25 cellular contexts compared by ENCODE assay signal in genomic region chr10:124011464-124011863, GRCh38.
DNase-seq lines count a peak whose midpoint lies in the region; ATAC-seq and TF ChIP-seq lines count a peak whose summit lies in the region.
"Had no signal": no experiment of that assay in that cellular context is flagged by ENCODE, and none has a peak within 500 bp of the region (broad histone marks: within the 10 kb centered on the region; RNA-seq: fewer than 3 reads in every experiment).

No MANE protein-coding gene starts in this region.

- peak overlapping the region; percentile 59 for H2AK5ac ChIP-seq in neuronal stem cell (ENCODE audit: low read depth, low read length)

- H3K27me3 Mint-ChIP-seq in MCF 10A (ENCODE audit: insufficient read depth, unreplicated experiment): no peaks in the 10 kb centered on the region
- H3K27me3 Mint-ChIP-seq in type B pancreatic cell: no peaks in the 10 kb centered on the region
- H3K27me3 Mint-ChIP-seq: activated B cell treated with CpG ODN at 0.5 μM for 24 hours; activated CD4-positive, alpha-beta T cell treated with anti-CD3 and anti-CD28 coated beads, Interleukin-2, amount 10 ng/mL, durations not matched to agents 7 days and 5 days; CD4-positive, alpha-beta memory T cell; stimulated activated naive B cell treated with anti-CD40 and anti-IgM and Interleukin-4, amounts not matched to agents 10 μg/mL and 1 μg/mL and 100 μg/mL, for 72 hours had no signal

- POLR2A ChIA-PET in MCF 10A (lab: Yijun Ruan, JAX): no interaction called here

- no peak overlapping the region for H2BK12ac ChIP-seq in neuronal stem cell (ENCODE audit: low read length)

- H2BK15ac ChIP-seq in neuronal stem cell (ENCODE audit: low read length): peak overlapping the region; percentile 54

- intact Hi-C loops in MCF 10A (cut with micrococcal nuclease) (no loop called here), breast epithelium (cut with DNase I; ENCODE audit: low total_unique reads) (no loop called here)

- H3K4me1 Mint-ChIP-seq in MCF 10A (ENCODE audit: insufficient read depth, unreplicated experiment) (no peaks in the 10 kb centered on the region), type B pancreatic cell (ENCODE audit: unreplicated experiment) (peaks cover 4% of the 10 kb centered on the region)
- H3K4me1 Mint-ChIP-seq: activated B cell treated with CpG ODN at 0.5 μM for 24 hours; activated CD4-positive, alpha-beta T cell treated with anti-CD3 and anti-CD28 coated beads, Interleukin-2, amount 10 ng/mL, durations not matched to agents 7 days and 5 days; activated naive CD4-positive, alpha-beta T cell treated with anti-CD3 and anti-CD28 coated beads, Interleukin-2, amount 50 U/mL, for 24 hours; CD4-positive, alpha-beta memory T cell; naive thymus-derived CD8-positive, alpha-beta T cell; stimulated activated naive B cell treated with anti-CD40 and anti-IgM and Interleukin-4, amounts not matched to agents 10 μg/mL and 1 μg/mL and 100 μg/mL, for 72 hours had no signal

- no peak overlapping the region for H3K23ac ChIP-seq in neuronal stem cell (ENCODE audit: low read depth, low read length, poor library complexity)

- no peak overlapping the region for H3K9ac ChIP-seq in neuronal stem cell (ENCODE audit: low read depth, low read length, poor library complexity)

- H3K4me3 ChIP-seq in breast epithelium (no peak overlapping the region), neuronal stem cell (ENCODE audit: low read length in 2 of 2) (no peak overlapping the region)
- H3K4me3 ChIP-seq: GM12878, skin epidermis had no signal

- no peak for TF ChIP-seq POLR2A in breast epithelium (IDR thresholded peaks at IDR 0.05)

- H3K27ac ChIP-seq in breast epithelium (peak overlapping the region in 1 of 2 donors; percentile 19), neuronal stem cell (replicated peaks; ENCODE audit: low read length) (no peak overlapping the region), substantia nigra (ENCODE audit: low read depth, low read length, poor library complexity, severe bottlenecking) (no peak overlapping the region)
- H3K27ac ChIP-seq: 22Rv1 had no signal

- H3K4me3 Mint-ChIP-seq in MCF 10A (ENCODE audit: unreplicated experiment): no peak overlapping the region
- H3K4me3 Mint-ChIP-seq in type B pancreatic cell: no peak overlapping the region
- H3K4me3 Mint-ChIP-seq: activated B cell treated with CpG ODN at 0.5 μM for 24 hours; activated CD4-positive, alpha-beta T cell treated with anti-CD3 and anti-CD28 coated beads, Interleukin-2, amount 10 ng/mL, durations not matched to agents 7 days and 5 days; activated naive CD4-positive, alpha-beta T cell treated with anti-CD3 and anti-CD28 coated beads, Interleukin-2, amount 50 U/mL, for 24 hours; CD4-positive, alpha-beta memory T cell; naive thymus-derived CD8-positive, alpha-beta T cell; stimulated activated naive B cell treated with anti-CD40 and anti-IgM and Interleukin-4, amounts not matched to agents 10 μg/mL and 1 μg/mL and 100 μg/mL, for 72 hours had no signal

- H4K91ac ChIP-seq in neuronal stem cell (ENCODE audit: low read depth, low read length, poor library complexity): no peak overlapping the region

- peak; percentile 35 for ATAC-seq in esophagus mucosa
- ATAC-seq in GM21576 (IDR thresholded peaks at IDR 0.05; ENCODE audit: unreplicated experiment): no peak
- ATAC-seq: GM12878; naive thymus-derived CD8-positive, alpha-beta T cell; stimulated activated naive B cell treated with anti-CD40 and anti-IgM and Interleukin-4, amounts not matched to agents 10 μg/mL and 1 μg/mL and 100 μg/mL, for 72 hours had no signal

- H3K4ac ChIP-seq in neuronal stem cell (ENCODE audit: low read length): no peak overlapping the region

- peaks cover 62% of the 10 kb centered on the region for H3K36me3 Mint-ChIP-seq in MCF 10A (ENCODE audit: insufficient read depth, unreplicated experiment)
- H3K36me3 Mint-ChIP-seq in type B pancreatic cell: peaks cover 30% of the 10 kb centered on the region
- H3K36me3 Mint-ChIP-seq: CD4-positive, alpha-beta memory T cell had no signal

- H3K14ac ChIP-seq in neuronal stem cell (ENCODE audit: low read length): no peak overlapping the region

- TF ChIP-seq CTCF in MCF 10A (IDR thresholded peaks at IDR 0.05; ENCODE audit: unreplicated experiment) (no peak), breast epithelium (IDR thresholded peaks at IDR 0.05) (no peak), type B pancreatic cell (conservative IDR thresholded peaks at IDR 0.05) (no peak)

- peak overlapping the region; percentile 59 for H3K18ac ChIP-seq in neuronal stem cell (ENCODE audit: low read length)

- no peaks in the 10 kb centered on the region for H3K79me1 ChIP-seq in neuronal stem cell (ENCODE audit: low read depth, low read length)

- no peak overlapping the region for H2BK5ac ChIP-seq in neuronal stem cell (ENCODE audit: low read length)

- H4K8ac ChIP-seq in neuronal stem cell (ENCODE audit: low read depth, low read length): no peak overlapping the region

- H3K36me3 ChIP-seq in breast epithelium (no peaks in the 10 kb centered on the region), neuronal stem cell (replicated peaks in 1 of 2; ENCODE audit: control insufficient read depth in 2 of 2, insufficient read depth in 2 of 2, low read length in 2 of 2) (peaks cover 0 to 46% of the 10 kb centered on the region in 2 donors)

- H3K27ac Mint-ChIP-seq in MCF 10A (ENCODE audit: low read depth, unreplicated experiment) (no peak overlapping the region), type B pancreatic cell (peak overlapping the region; percentile 35)
- H3K27ac Mint-ChIP-seq: activated B cell treated with CpG ODN at 0.5 μM for 24 hours; activated CD4-positive, alpha-beta T cell treated with anti-CD3 and anti-CD28 coated beads, Interleukin-2, amount 10 ng/mL, durations not matched to agents 7 days and 5 days; activated naive CD4-positive, alpha-beta T cell treated with anti-CD3 and anti-CD28 coated beads, Interleukin-2, amount 50 U/mL, for 24 hours; CD4-positive, alpha-beta memory T cell; naive thymus-derived CD8-positive, alpha-beta T cell; stimulated activated naive B cell treated with anti-CD40 and anti-IgM and Interleukin-4, amounts not matched to agents 10 μg/mL and 1 μg/mL and 100 μg/mL, for 72 hours had no signal

- H3K9me3 Mint-ChIP-seq in MCF 10A (ENCODE audit: unreplicated experiment) (peaks cover 10% of the 10 kb centered on the region), type B pancreatic cell (peaks cover 9% of the 10 kb centered on the region)

- no peaks in the 10 kb centered on the region for H3K27me3 ChIP-seq in breast epithelium
- no peaks in the 10 kb centered on the region for H3K27me3 ChIP-seq in neuronal stem cell (ENCODE audit: control insufficient read depth in 3 of 3, insufficient read depth in 3 of 3, low read depth in 1 of 3, low read length in 3 of 3)

- DNase-seq in MCF 10A (ENCODE audit: unreplicated experiment) (peak; percentile 23), breast epithelium (ENCODE audit: low spot score in 2 of 2) (no peak), neuronal stem cell (ENCODE audit: low spot score) (no peak), type B pancreatic cell (ENCODE audit: extremely low spot score, unreplicated experiment) (no peak), substantia nigra (lab: John Stamatoyannopoulos, UW) (no peak), Kasumi-1 (lab: John Stamatoyannopoulos, UW) (no peak)
- DNase-seq: activated B cell treated with CpG ODN at 0.5 μM for 24 hours; activated CD4-positive, alpha-beta T cell treated with anti-CD3 and anti-CD28 coated beads, Interleukin-2, amount 10 ng/mL, durations not matched to agents 7 days and 5 days; CD4-positive, alpha-beta memory T cell; effector CD4-positive, alpha-beta T cell; EL; HCEC 1CT; MV-4-11; NCI-H1694; NCI-H446 treated with DMSO at 0.1 percent for 48 hours; NCI-H774; stimulated activated naive B cell treated with anti-CD40 and anti-IgM and Interleukin-4, amounts not matched to agents 10 μg/mL and 1 μg/mL and 100 μg/mL, for 72 hours; T-helper 1 cell had no signal

- H2AFZ ChIP-seq in neuronal stem cell (ENCODE audit: low read length): no peak overlapping the region

- H2BK120ac ChIP-seq in neuronal stem cell (ENCODE audit: low read depth, low read length): no peak overlapping the region

- no peaks in the 10 kb centered on the region for H3K4me1 ChIP-seq in breast epithelium
- H3K4me1 ChIP-seq in neuronal stem cell (ENCODE audit: control insufficient read depth in 2 of 2, insufficient read depth in 1 of 2, low read depth in 1 of 2, low read length in 2 of 2): peaks cover 0 to 4% of the 10 kb centered on the region in 2 donors

- no TSS peak for BruUV-seq in MCF 10A (replicated peaks; lab: Mats Ljungman, UMichigan)

- no peak overlapping the region for H3K4me2 ChIP-seq in neuronal stem cell (ENCODE audit: insufficient read depth, low read length, poor library complexity, severe bottlenecking)

- CTCF ChIA-PET in MCF 10A (lab: Yijun Ruan, JAX): interaction anchor here (0.7 to 2.4 kb wide), 4 partner anchors 16 to 378 kb away, joined by 3 to 8 read pairs (median 3); no protein-coding TSS in a partner anchor

- WGBS in neuronal stem cell (ENCODE audit: extremely low coverage in 2 of 2, insufficient read length in 2 of 2, insufficient replicate concordance in 1 of 2), 2 donors: no CpG with 5 or more reads among the region's 11 CpGs

- peaks cover 6 to 8% of the 10 kb centered on the region in 2 donors for H3K9me3 ChIP-seq in breast epithelium
- peaks cover 0 to 15% of the 10 kb centered on the region in 2 donors for H3K9me3 ChIP-seq in neuronal stem cell (replicated peaks in 1 of 2; ENCODE audit: control insufficient read depth in 2 of 2, insufficient read depth in 1 of 2, low read depth in 1 of 2, low read length in 2 of 2)
